7 cellular contexts compared by ENCODE assay signal in the genomic region with DNA sequence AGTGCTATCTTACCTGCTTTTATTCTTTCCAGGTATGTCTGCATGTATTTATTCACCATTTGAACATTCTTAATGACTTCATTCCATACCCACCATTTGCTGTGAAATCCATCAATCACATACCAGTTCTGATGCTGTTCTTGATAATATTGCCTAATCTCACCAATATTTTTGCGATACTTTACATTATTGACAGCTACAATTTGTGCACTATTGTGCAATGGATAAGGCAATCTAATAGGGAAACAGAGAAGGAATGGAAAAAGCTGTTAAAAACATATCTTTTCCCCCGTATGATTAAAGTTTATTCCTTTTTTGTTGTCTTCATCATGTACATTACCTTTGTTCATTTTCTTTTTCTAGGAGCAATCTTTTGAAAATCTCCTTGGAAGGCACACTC.
"Had no signal": no experiment of that assay in that cellular context is flagged by ENCODE, and none has a peak within 500 bp of the region (broad histone marks: within the 10 kb centered on the region; RNA-seq: fewer than 3 reads in every experiment).

No MANE protein-coding gene starts in this region.

- H2AFZ ChIP-seq: GM23338 had no signal

- H3K4me3 ChIP-seq: GM23338 had no signal

- DNase-seq: H9, HCEC 1CT, KBM-7 had no signal

- ATAC-seq: GM23338 had no signal

- FAIRE-seq: H1, H54, HTR-8/SVneo had no signal

- H3K4me2 ChIP-seq: GM23338 had no signal
